Comparison of ENCODE assay signal across 27 cellular contexts in genomic region chr22:27242111-27242436, GRCh38.
DNase-seq lines count a peak whose midpoint lies in the region; ATAC-seq and TF ChIP-seq lines count a peak whose summit lies in the region.
"Had no signal": no experiment of that assay in that cellular context is flagged by ENCODE, and none has a peak within 500 bp of the region (broad histone marks: within the 10 kb centered on the region; RNA-seq: fewer than 3 reads in every experiment).

No MANE protein-coding gene starts in this region.

- H3K4me1 ChIP-seq in right cardiac atrium (ENCODE audit: control insufficient read depth, insufficient read depth, low read length), result peaks cover 10% of the 10 kb centered on the region
- peaks cover 0 to 2% of the 10 kb centered on the region in 2 donors for H3K4me1 ChIP-seq in aorta (ENCODE audit: control insufficient read depth in 1 of 2, insufficient read depth in 2 of 2, low read length in 2 of 2)
- H3K4me1 ChIP-seq in lower lobe of right lung, result peaks cover under 1% of the 10 kb centered on the region
- H3K4me1 ChIP-seq: upper lobe of right lung had no signal

- 59% methylated on average over 4 of the region's 4 CpGs for WGBS in right cardiac atrium
- WGBS in aorta, 2 donors, result 27 to 29% methylated on average over 4 of the region's 4 CpGs

- H3K9me3 Mint-ChIP-seq in chondrocyte (ENCODE audit: low read depth), result no peaks in the 10 kb centered on the region
- H3K9me3 Mint-ChIP-seq in nephron, result no peaks in the 10 kb centered on the region
- H3K9me3 Mint-ChIP-seq: activated naive CD8-positive, alpha-beta T cell treated with anti-CD3 and anti-CD28 coated beads, Interleukin-2, amount 10 ng/mL, durations not matched to agents 7 days and 5 days; activated T-cell treated with anti-CD3 and anti-CD28 coated beads, Interleukin-2, amount 50 U/mL, for 24 hours had no signal

- H3K4me1 Mint-ChIP-seq in chondrocyte (ENCODE audit: low read depth), result peaks cover 61% of the 10 kb centered on the region
- peaks cover 70% of the 10 kb centered on the region for H3K4me1 Mint-ChIP-seq in nephron
- H3K4me1 Mint-ChIP-seq: naive B cell had no signal

- H3K27ac ChIP-seq in right cardiac atrium (ENCODE audit: low read length) (no peak overlapping the region), aorta (ENCODE audit: low read depth in 1 of 2, low read length in 2 of 2) (peak overlapping the region in 1 of 2 donors; percentile 66), lower lobe of right lung (no peak overlapping the region)
- H3K27ac ChIP-seq: BLaER1, upper lobe of right lung, VCaP had no signal

- H3K9me3 ChIP-seq in right cardiac atrium (ENCODE audit: control insufficient read depth, low read length), result no peaks in the 10 kb centered on the region
- no peaks in the 10 kb centered on the region for H3K9me3 ChIP-seq in aorta (ENCODE audit: control insufficient read depth, low read length)
- H3K9me3 ChIP-seq in lower lobe of right lung, result no peaks in the 10 kb centered on the region
- H3K9me3 ChIP-seq: BLaER1, upper lobe of right lung had no signal

- peak overlapping the region; percentile 83 for H3K27ac Mint-ChIP-seq in chondrocyte (ENCODE audit: unreplicated experiment)
- peak overlapping the region; percentile 54 to 88 (median 78) for H3K27ac Mint-ChIP-seq in nephron
- H3K27ac Mint-ChIP-seq: activated naive CD8-positive, alpha-beta T cell treated with anti-CD3 and anti-CD28 coated beads, Interleukin-2, amount 10 ng/mL, durations not matched to agents 7 days and 5 days; activated T-cell treated with anti-CD3 and anti-CD28 coated beads, Interleukin-2, amount 50 U/mL, for 24 hours; memory B cell had no signal

- no peak overlapping the region for H3K4me3 ChIP-seq in right cardiac atrium (ENCODE audit: low read length)
- H3K4me3 ChIP-seq in aorta (ENCODE audit: low read length in 2 of 2), result no peak overlapping the region
- no peak overlapping the region for H3K4me3 ChIP-seq in lower lobe of right lung
- H3K4me3 ChIP-seq: BLaER1, heart right ventricle, upper lobe of right lung had no signal

- TF ChIP-seq CTCF in chondrocyte (IDR thresholded peaks at IDR 0.05) (no peak), nephron (IDR thresholded peaks at IDR 0.05; ENCODE audit: unreplicated experiment in 3 of 3) (no peak), lower lobe of right lung (IDR thresholded peaks at IDR 0.05) (no peak)

- H3K27me3 ChIP-seq in right cardiac atrium (ENCODE audit: control insufficient read depth, insufficient read depth), result no peaks in the 10 kb centered on the region
- no peaks in the 10 kb centered on the region for H3K27me3 ChIP-seq in aorta (ENCODE audit: control insufficient read depth in 1 of 2, insufficient read depth in 2 of 2, low read length in 1 of 2)
- H3K27me3 ChIP-seq in lower lobe of right lung (ENCODE audit: low read depth), result peaks cover 5% of the 10 kb centered on the region
- H3K27me3 ChIP-seq: BLaER1, upper lobe of right lung had no signal

- intact Hi-C loops in right cardiac atrium (cut with DNase I), result loop anchor here in 1 of 4 donors (10.0 kb wide), 1 partner anchor 137 kb away; no protein-coding TSS in a partner anchor
- intact Hi-C loops in cardiac septum (cut with DNase I), result loop anchor here (10.0 kb wide), 1 partner anchor 193 kb away; no protein-coding TSS in a partner anchor
- intact Hi-C loops in aorta (cut with DNase I), result loop anchor here (10.0 kb wide), 3 partner anchors 93 to 347 kb away; no protein-coding TSS in a partner anchor
- intact Hi-C loops in lower lobe of right lung (cut with DNase I), result no loop called here

- no peaks in the 10 kb centered on the region for H3K36me3 ChIP-seq in aorta (ENCODE audit: control insufficient read depth in 1 of 2, insufficient read depth in 2 of 2, low read length in 1 of 2)
- H3K36me3 ChIP-seq in lower lobe of right lung, result no peaks in the 10 kb centered on the region
- H3K36me3 ChIP-seq: BLaER1, heart right ventricle, upper lobe of right lung had no signal

- H3K27me3 Mint-ChIP-seq in chondrocyte (ENCODE audit: low read depth), result no peaks in the 10 kb centered on the region
- H3K27me3 Mint-ChIP-seq in nephron (ENCODE audit: low read depth), result no peaks in the 10 kb centered on the region
- H3K27me3 Mint-ChIP-seq: activated naive CD8-positive, alpha-beta T cell treated with anti-CD3 and anti-CD28 coated beads, Interleukin-2, amount 10 ng/mL, durations not matched to agents 7 days and 5 days had no signal

- no peaks in the 10 kb centered on the region for H3K36me3 Mint-ChIP-seq in chondrocyte (ENCODE audit: low read depth)
- H3K36me3 Mint-ChIP-seq in nephron (ENCODE audit: low read depth), result no peaks in the 10 kb centered on the region
- H3K36me3 Mint-ChIP-seq: activated naive CD8-positive, alpha-beta T cell treated with anti-CD3 and anti-CD28 coated beads, Interleukin-2, amount 10 ng/mL, durations not matched to agents 7 days and 5 days; memory B cell; naive B cell had no signal

- H3K4me3 Mint-ChIP-seq in chondrocyte (ENCODE audit: unreplicated experiment) (no peak overlapping the region), nephron (no peak overlapping the region)
- H3K4me3 Mint-ChIP-seq: activated naive CD8-positive, alpha-beta T cell treated with anti-CD3 and anti-CD28 coated beads, Interleukin-2, amount 10 ng/mL, durations not matched to agents 7 days and 5 days; activated T-cell treated with anti-CD3 and anti-CD28 coated beads, Interleukin-2, amount 50 U/mL, for 24 hours; memory B cell; naive B cell had no signal

- DNase-seq in right cardiac atrium, result peak; percentile 64 to 89 (median 82)
- DNase-seq in cardiac septum (ENCODE audit: low spot score), result no peak
- DNase-seq in chondrocyte (ENCODE audit: low spot score), result no peak
- peak; percentile 74 to 81 for DNase-seq in aorta
- no peak for DNase-seq in lower lobe of right lung
- DNase-seq in NCI-H128 (lab: John Stamatoyannopoulos, UW; ENCODE audit: unreplicated experiment), result no peak
- DNase-seq: activated CD4-positive, alpha-beta T cell treated with anti-CD3 and anti-CD28 coated beads for 4 hours; activated CD8-positive, alpha-beta memory T cell treated with anti-CD3 and anti-CD28 coated beads for 24 hours; activated gamma-delta T cell; activated naive CD8-positive, alpha-beta T cell treated with anti-CD3 and anti-CD28 coated beads, Interleukin-2, amount 10 ng/mL, durations not matched to agents 7 days and 5 days; activated T-cell treated with anti-CD3 and anti-CD28 coated beads, Interleukin-2, amount 50 U/mL, for 24 hours; COR-L47; GDM1; KBM-7; naive B cell; NCI-H146; occipital lobe; PC-3; SW 1271; T-helper 9 cell; upper lobe of right lung had no signal

- ATAC-seq in right cardiac atrium (peak in 1 of 2 donors; percentile 12), aorta (ENCODE audit: low FRiP score) (peak; percentile 9), GM21717 (IDR thresholded peaks at IDR 0.05; ENCODE audit: unreplicated experiment) (no peak), lower lobe of right lung (no peak)
- ATAC-seq: PC-3 had no signal

Comparison
In these comparisons a context has a peak if more than half of its experiments do, and no peak if none do; other contexts are left out.
1. DNase-seq: peak in right cardiac atrium (3 of 3) and aorta (2 of 2); none in cardiac septum (single experiment), chondrocyte (single experiment), lower lobe of right lung (single experiment) and NCI-H128 (single experiment).